Comparison of ENCODE assay signal across 22 cellular contexts in the genomic region with DNA sequence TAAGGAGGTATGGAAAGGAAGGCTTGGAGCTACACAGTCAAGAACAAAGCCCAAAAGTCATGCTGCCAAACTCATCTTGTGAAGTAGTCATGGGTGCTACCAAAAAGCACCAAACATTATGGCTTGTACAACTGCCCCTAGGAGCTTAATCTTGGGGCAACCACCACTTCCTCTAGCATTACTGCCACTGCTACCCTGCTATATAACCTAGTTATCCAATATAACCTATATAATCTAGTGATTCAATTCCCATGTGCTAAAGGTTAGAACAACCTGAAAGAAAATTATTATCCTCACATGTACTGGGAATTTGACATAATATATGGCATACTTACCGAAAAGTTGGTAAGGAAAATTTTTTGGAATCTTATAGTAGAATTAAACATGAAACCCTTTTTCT.
"Had no signal": no experiment of that assay in that cellular context is flagged by ENCODE, and none has a peak within 500 bp of the region (broad histone marks: within the 10 kb centered on the region; RNA-seq: fewer than 3 reads in every experiment).

No MANE protein-coding gene starts in this region.

- H3K4me3 ChIP-seq: SK-N-MC had no signal

- DNase-seq: activated CD4-positive, alpha-beta memory T cell treated with anti-CD3 and anti-CD28 coated beads, Interleukin-2, amount 10 ng/mL, durations not matched to agents 7 days and 5 days; activated CD4-positive, alpha-beta T cell treated with anti-CD3 and anti-CD28 coated beads for 36 hours; activated CD4-positive, alpha-beta T cell treated with anti-CD3 and anti-CD28 coated beads, Interleukin-2, amount 50 U/mL, for 1 hour; activated gamma-delta T cell; activated naive CD4-positive, alpha-beta T cell treated with anti-CD3 and anti-CD28 coated beads for 36 hours; activated T-cell treated with anti-CD3 and anti-CD28 coated beads for 4 hours; activated T-cell treated with anti-CD3 and anti-CD28 coated beads, Interleukin-2, amount 50 U/mL, for 48 hours; caudate nucleus; KG1; NCI-H1092; NCI-H1417; NCI-H1930; NCI-H2107; NCI-H226; NCI-H526; NCI-H82; PC-3; SHP77 treated with DMSO at 0.1 percent for 48 hours; T-helper 1 cell; WERI-Rb-1 had no signal

- ATAC-seq: activated T-helper 17 cell treated with anti-CD3 and anti-CD28 coated beads, Interleukin-2, amount 50 U/mL, for 72 hours; PC-3 had no signal

- H3K36me3 ChIP-seq: WERI-Rb-1 had no signal

- H3K27ac ChIP-seq: SK-N-MC, WERI-Rb-1 had no signal
